ENCODE assay signal across 8 cellular contexts in the genomic region with DNA sequence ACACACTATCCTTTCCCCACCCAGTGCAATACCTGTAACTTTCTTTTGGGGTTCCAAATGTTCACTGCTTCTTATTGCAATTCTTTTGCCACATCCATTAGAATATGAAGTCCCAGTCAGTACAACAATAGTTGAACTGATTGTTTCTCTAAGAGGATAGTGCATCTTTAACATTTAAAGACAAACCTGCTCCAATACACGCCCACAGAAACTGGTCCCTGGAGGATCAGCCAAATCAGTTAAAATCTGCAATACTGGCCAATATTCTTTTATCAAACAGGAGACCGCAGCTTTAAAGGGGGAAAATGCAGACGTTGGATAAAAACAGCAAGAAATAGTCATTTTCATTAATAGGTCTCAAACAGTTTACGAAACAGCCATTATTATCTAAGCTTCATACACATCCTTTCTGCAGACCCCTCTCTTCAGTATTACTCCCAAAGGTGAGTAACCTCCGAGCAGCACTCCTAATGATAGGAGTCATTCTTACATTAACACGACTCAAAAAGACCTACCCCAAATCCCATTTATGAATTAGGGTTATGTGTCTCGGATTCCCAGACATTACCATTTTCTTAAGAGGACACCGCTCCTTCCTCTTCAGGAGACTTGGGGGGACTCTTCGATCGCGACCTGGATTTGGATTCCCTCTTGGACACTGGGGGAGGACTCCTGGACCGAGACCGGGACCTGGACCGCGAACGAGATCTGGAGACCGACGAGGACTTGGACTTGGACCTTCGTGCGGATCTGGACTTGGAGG. TPM values are rescaled to one million over a fixed set of nuclear protein-coding genes. Genes with fewer than 3 reads are reported as not detected.
DNase-seq lines count a peak whose midpoint lies in the region; ATAC-seq, FAIRE-seq and TF ChIP-seq lines count a peak whose summit lies in the region.

No MANE protein-coding gene starts in this region.

- H3K4me2 ChIP-seq in HepG2 (ENCODE audit: low read depth, low read length): peak overlapping the region; percentile 88

- intact Hi-C loops in HepG2 (cut with micrococcal nuclease; ENCODE audit: unreplicated experiment): no loop called here
- intact Hi-C loops in transverse colon (cut with DNase I; ENCODE audit: low total_unique reads): no loop called here

- FAIRE-seq in HepG2 (lab: Jason Lieb, UNC): no peak

- TF ChIP-seq CTCF in HepG2 (CRISPR knock-in tag; IDR thresholded peaks at IDR 0.05): no peak
- TF ChIP-seq CTCF in transverse colon (IDR thresholded peaks at IDR 0.05): no peak
- no peak for TF ChIP-seq CTCF in GM13977 (IDR thresholded peaks at IDR 0.05; ENCODE audit: extremely low read depth, insufficient read depth, missing control alignments)

- peaks cover 9% of the 10 kb centered on the region for H3K27me3 Mint-ChIP-seq in activated naive CD4-positive, alpha-beta T cell treated with anti-CD3 and anti-CD28 coated beads, Interleukin-2, amount 10 ng/mL, durations not matched to agents 7 days and 5 days

- ATAC-seq in HepG2 (no peak), HG03196 (IDR thresholded peaks at IDR 0.05; ENCODE audit: unreplicated experiment) (no peak), HG02973 (IDR thresholded peaks at IDR 0.05; ENCODE audit: unreplicated experiment) (no peak)

- H3K36me3 Mint-ChIP-seq in activated naive CD4-positive, alpha-beta T cell treated with anti-CD3 and anti-CD28 coated beads, Interleukin-2, amount 10 ng/mL, durations not matched to agents 7 days and 5 days: peaks cover 52% of the 10 kb centered on the region

- H3K36me3 ChIP-seq in adipocyte (ENCODE audit: control insufficient read depth, insufficient read depth, low read length, severe bottlenecking) (peaks cover 45% of the 10 kb centered on the region), HepG2 (replicated peaks in 1 of 2; ENCODE audit: control insufficient read depth in 1 of 2, insufficient read depth in 2 of 2, low read length in 2 of 2) (peaks cover 12 to 35% of the 10 kb centered on the region in 2 experiments), transverse colon (peaks cover 0 to 37% (median 9%) of the 10 kb centered on the region in 4 donors)

- no peaks in the 10 kb centered on the region for H3K27me3 ChIP-seq in adipocyte (replicated peaks; ENCODE audit: control insufficient read depth, insufficient read depth, low read length)
- peaks cover 0 to 3% of the 10 kb centered on the region in 2 experiments; a peak in 1 of 5 replicates for H3K27me3 ChIP-seq in HepG2 (ENCODE audit: control insufficient read depth in 1 of 2, insufficient read depth in 2 of 2, low read length in 2 of 2)
- H3K27me3 ChIP-seq in transverse colon: no peaks in the 10 kb centered on the region

- peak overlapping the region; percentile 95 for H3K27ac Mint-ChIP-seq in activated naive CD4-positive, alpha-beta T cell treated with anti-CD3 and anti-CD28 coated beads, Interleukin-2, amount 10 ng/mL, durations not matched to agents 7 days and 5 days

- H2AFZ ChIP-seq in HepG2 (ENCODE audit: low read length): no peak overlapping the region

- H3K9me3 Mint-ChIP-seq in activated naive CD4-positive, alpha-beta T cell treated with anti-CD3 and anti-CD28 coated beads, Interleukin-2, amount 10 ng/mL, durations not matched to agents 7 days and 5 days: no peaks in the 10 kb centered on the region

- H3K4me3 ChIP-seq in adipocyte (ENCODE audit: low read length): peak overlapping the region; percentile 99
- peak overlapping the region; percentile 93 to 100 (median 100) for H3K4me3 ChIP-seq in HepG2 (replicated peaks in 1 of 3; ENCODE audit: insufficient read depth in 1 of 3, low read depth in 2 of 3, low read length in 3 of 3)
- H3K4me3 ChIP-seq in transverse colon: peak overlapping the region; percentile 82 to 100 (median 93)

- H3K9ac ChIP-seq in adipocyte (ENCODE audit: low read length) (peak overlapping the region; percentile 99), HepG2 (ENCODE audit: insufficient read depth, low read depth, low read length) (peak overlapping the region; percentile 100)

- peaks cover 65% of the 10 kb centered on the region for H3K79me2 ChIP-seq in HepG2 (ENCODE audit: insufficient read depth, low read length)

- H3K9me3 ChIP-seq in adipocyte (ENCODE audit: control insufficient read depth, low read length): no peaks in the 10 kb centered on the region
- no peaks in the 10 kb centered on the region for H3K9me3 ChIP-seq in HepG2 (ENCODE audit: low read length)
- H3K9me3 ChIP-seq in transverse colon: no peaks in the 10 kb centered on the region

- TF ChIP-seq EP300 in HepG2 (IDR thresholded peaks at IDR 0.05; ENCODE audit: low read depth in 2 of 2, low read length in 2 of 2) (no peak), HepG2 (CRISPR knock-in tag; IDR thresholded peaks at IDR 0.05; ENCODE audit: borderline replicate concordance) (no peak), transverse colon (IDR thresholded peaks at IDR 0.05; ENCODE audit: low read depth) (no peak)

- peaks cover 35% of the 10 kb centered on the region for H4K20me1 ChIP-seq in HepG2 (ENCODE audit: insufficient read depth, low read length)

- CTCF ChIA-PET in activated naive CD4-positive, alpha-beta T cell treated with anti-CD3 and anti-CD28 coated beads, Interleukin-2, amount 10 ng/mL, durations not matched to agents 7 days and 5 days (lab: Charles Lee): interaction anchor here (1.1 to 2.6 kb wide), 2 partner anchors 8 to 212 kb away, joined by 3 to 7 read pairs; no protein-coding TSS in a partner anchor
- CTCF ChIA-PET in HepG2 (lab: Yijun Ruan, JAX; ENCODE audit: low intra/inter-chr PET ratio, low total read pairs): no interaction called here

- H3K27ac ChIP-seq in HepG2 (ENCODE audit: extremely low read length, insufficient read depth, low read length) (peak overlapping the region; percentile 96), transverse colon (peak overlapping the region; percentile 99 to 100 (median 100))

- in situ Hi-C loops in HepG2 (cut with HindIII; ENCODE audit: extremely low pct_ligation_motif_present, low pct_unique_long_range_greater_than_20kb): no loop called here
- in situ Hi-C loops in transverse colon (cut with MboI; ENCODE audit: low pct_ligation_motif_present in 1 of 4, low pct_unique_long_range_greater_than_20kb in 1 of 4, low sequenced_read_pairs in 3 of 4): no loop called here
- in situ Hi-C loops in GM13977 (cut with MboI; ENCODE audit: low pct_unique_long_range_greater_than_20kb, low sequenced_read_pairs, unreplicated experiment): no loop called here

- BruUV-seq in HepG2 (replicated peaks; lab: Mats Ljungman, UMichigan): no TSS peak

- no peak for DNase-seq in activated naive CD4-positive, alpha-beta T cell treated with anti-CD3 and anti-CD28 coated beads, Interleukin-2, amount 10 ng/mL, durations not matched to agents 7 days and 5 days
- DNase-seq in activated naive CD4-positive, alpha-beta T cell treated with Interleukin-2 at 50 U/mL for 16 hours: no peak
- DNase-seq in adipocyte (ENCODE audit: low read depth): peak; percentile 28
- no peak for DNase-seq in HepG2 (ENCODE audit: low spot score)
- no peak for DNase-seq in transverse colon
- no peak for DNase-seq in GM13977 (ENCODE audit: low spot score)

- TF ChIP-seq POLR2A in HepG2 (IDR thresholded peaks at IDR 0.05; ENCODE audit: insufficient read depth in 1 of 2, low read depth in 2 of 2, low read length in 2 of 2) (no peak), transverse colon (IDR thresholded peaks at IDR 0.05) (no peak)

- H3K4me3 Mint-ChIP-seq in activated naive CD4-positive, alpha-beta T cell treated with anti-CD3 and anti-CD28 coated beads, Interleukin-2, amount 10 ng/mL, durations not matched to agents 7 days and 5 days: peak overlapping the region; percentile 93

- POLR2A ChIA-PET in HepG2 (lab: Yijun Ruan, JAX): interaction anchor here (2.4 to 4.1 kb wide), 4 partner anchors 8 to 64 kb away, joined by 7 to 71 read pairs (median 14); a partner anchor contains a TSS

- H3K4me1 Mint-ChIP-seq in activated naive CD4-positive, alpha-beta T cell treated with anti-CD3 and anti-CD28 coated beads, Interleukin-2, amount 10 ng/mL, durations not matched to agents 7 days and 5 days: peaks cover 60% of the 10 kb centered on the region

- H3K4me1 ChIP-seq in adipocyte (ENCODE audit: control insufficient read depth, insufficient read depth, low read length) (peaks cover 52% of the 10 kb centered on the region), HepG2 (ENCODE audit: insufficient read depth, low read length) (peaks cover 51% of the 10 kb centered on the region), transverse colon (peaks cover 39 to 75% (median 47%) of the 10 kb centered on the region in 4 donors)

- no peak for TF ChIP-seq RAD21 in HepG2 (CRISPR knock-in tag; IDR thresholded peaks at IDR 0.05)

- under 1% methylated on average over 19 of the region's 20 CpGs for WGBS in HepG2 (ENCODE audit: low lambda C conversion rate)
- WGBS in transverse colon (ENCODE audit: low coverage in 1 of 2), 2 donors: 0 to 4% methylated on average over 5 to 20 of the region's 20 CpGs

RNA-seq across cellular contexts. Expression of a gene that starts 1.4 kb away (rescaled TPM):
- total RNA-seq in HepG2 (2016; rRNA removed; fragmentation: Illumina TruSeq; extraction: Trizol) (249 and 319 TPM in 2 replicates), transverse colon (1,000 to 10,000 TPM in 1 of 4 donors, 100 to 1,000 TPM in 3; 193 to 1,196 (median 348) TPM)
- total RNA-seq in HepG2 (2016; cell fraction: cytosol; rRNA removed; fragmentation: Illumina TruSeq; extraction: Trizol; ENCODE audit: low read depth): 103 and 114 TPM in 2 replicates
- total RNA-seq in HepG2 (2016; cell fraction: insoluble cytoplasmic fraction; rRNA removed; fragmentation: Illumina TruSeq; extraction: Trizol): 260 and 312 TPM in 2 replicates
- total RNA-seq in HepG2 (2016; cell fraction: membrane; rRNA removed; fragmentation: Illumina TruSeq; extraction: Trizol): 135 and 140 TPM in 2 replicates
- total RNA-seq in HepG2 (2016; cell fraction: nucleus; rRNA removed; fragmentation: Illumina TruSeq; extraction: Trizol): 349 and 418 TPM in 2 replicates
- 306 and 308 TPM in 2 replicates for polyA plus RNA-seq in HepG2 (2011; rRNA removed)
- 103 and 169 TPM in 2 replicates for polyA plus RNA-seq in HepG2 (2011; cell fraction: cytosol; rRNA removed)
- 1,720 and 2,373 TPM in 2 replicates for polyA plus RNA-seq in HepG2 (2011; cell fraction: nucleus; rRNA removed)
- 214 and 282 TPM in 2 replicates for polyA plus RNA-seq in HepG2 (2012)
- 77.5 and 85.0 TPM in 2 replicates for polyA plus RNA-seq in HepG2 (2016; cell fraction: cytosol; fragmentation: Illumina TruSeq; extraction: Trizol; ENCODE audit: low read depth)
- 376 and 395 TPM in 2 replicates for polyA plus RNA-seq in HepG2 (2016; cell fraction: insoluble cytoplasmic fraction; fragmentation: Illumina TruSeq; extraction: Trizol; ENCODE audit: low read depth)
- polyA plus RNA-seq in HepG2 (2016; cell fraction: membrane; fragmentation: Illumina TruSeq; extraction: Trizol; ENCODE audit: low read depth): 116 and 123 TPM in 2 replicates
- polyA plus RNA-seq in HepG2 (2016; cell fraction: nucleus; fragmentation: Illumina TruSeq; extraction: Trizol; ENCODE audit: insufficient read depth, low read depth): 776 and 819 TPM in 2 replicates
- polyA minus RNA-seq in HepG2 (2011; rRNA and poly(A)+ RNA removed; ENCODE audit: low replicate concordance): 243 and 377 TPM in 2 replicates
- polyA minus RNA-seq in HepG2 (2011; cell fraction: cytosol; rRNA and poly(A)+ RNA removed): 59.7 and 82.4 TPM in 2 replicates
- 526 and 551 TPM in 2 replicates for polyA minus RNA-seq in HepG2 (2011; cell fraction: nucleus; rRNA and poly(A)+ RNA removed)

RNA-seq across cellular contexts. Expression of a gene that starts 2.2 kb away (rescaled TPM):
- total RNA-seq in HepG2 (2016; rRNA removed; fragmentation: Illumina TruSeq; extraction: Trizol) (19.4 and 36.3 TPM in 2 replicates), transverse colon (10 to 100 TPM in 3 of 4 donors, 1 to 10 TPM in 1; 7.6 to 41.3 (median 25.7) TPM)
- total RNA-seq in HepG2 (2016; cell fraction: cytosol; rRNA removed; fragmentation: Illumina TruSeq; extraction: Trizol; ENCODE audit: low read depth): 19.7 and 21.0 TPM in 2 replicates
- 17.3 and 35.0 TPM in 2 replicates for total RNA-seq in HepG2 (2016; cell fraction: insoluble cytoplasmic fraction; rRNA removed; fragmentation: Illumina TruSeq; extraction: Trizol)
- 17.5 and 20.2 TPM in 2 replicates for total RNA-seq in HepG2 (2016; cell fraction: membrane; rRNA removed; fragmentation: Illumina TruSeq; extraction: Trizol)
- 39.1 and 44.6 TPM in 2 replicates for total RNA-seq in HepG2 (2016; cell fraction: nucleus; rRNA removed; fragmentation: Illumina TruSeq; extraction: Trizol)
- 25.2 and 26.1 TPM in 2 replicates for polyA plus RNA-seq in HepG2 (2011; rRNA removed)
- polyA plus RNA-seq in HepG2 (2011; cell fraction: cytosol; rRNA removed): 11.6 and 16.0 TPM in 2 replicates
- 59.2 and 64.8 TPM in 2 replicates for polyA plus RNA-seq in HepG2 (2011; cell fraction: nucleus; rRNA removed)
- 20.4 and 24.1 TPM in 2 replicates for polyA plus RNA-seq in HepG2 (2012)
- polyA plus RNA-seq in HepG2 (2016; cell fraction: cytosol; fragmentation: Illumina TruSeq; extraction: Trizol; ENCODE audit: low read depth): 5.8 and 6.2 TPM in 2 replicates
- polyA plus RNA-seq in HepG2 (2016; cell fraction: insoluble cytoplasmic fraction; fragmentation: Illumina TruSeq; extraction: Trizol; ENCODE audit: low read depth): 13.0 and 15.6 TPM in 2 replicates
- 9.2 and 11.8 TPM in 2 replicates for polyA plus RNA-seq in HepG2 (2016; cell fraction: membrane; fragmentation: Illumina TruSeq; extraction: Trizol; ENCODE audit: low read depth)
- 60.1 and 68.2 TPM in 2 replicates for polyA plus RNA-seq in HepG2 (2016; cell fraction: nucleus; fragmentation: Illumina TruSeq; extraction: Trizol; ENCODE audit: insufficient read depth, low read depth)
- polyA minus RNA-seq in HepG2 (2011; rRNA and poly(A)+ RNA removed; ENCODE audit: low replicate concordance): 33.4 and 39.8 TPM in 2 replicates
- polyA minus RNA-seq in HepG2 (2011; cell fraction: cytosol; rRNA and poly(A)+ RNA removed): 12.8 and 16.1 TPM in 2 replicates
- 36.3 and 51.1 TPM in 2 replicates for polyA minus RNA-seq in HepG2 (2011; cell fraction: nucleus; rRNA and poly(A)+ RNA removed)

RNA-seq across cellular contexts. Expression of a gene that starts 9.1 kb away (rescaled TPM):
- total RNA-seq in HepG2 (2016; rRNA removed; fragmentation: Illumina TruSeq; extraction: Trizol) (39.7 and 39.9 TPM in 2 replicates), transverse colon (10 to 100 TPM in 3 of 4 donors, not detected in 1; 11.2 to 34.1 (median 24.7) TPM)
- 13.8 and 15.1 TPM in 2 replicates for total RNA-seq in HepG2 (2016; cell fraction: cytosol; rRNA removed; fragmentation: Illumina TruSeq; extraction: Trizol; ENCODE audit: low read depth)
- 40.1 and 40.8 TPM in 2 replicates for total RNA-seq in HepG2 (2016; cell fraction: insoluble cytoplasmic fraction; rRNA removed; fragmentation: Illumina TruSeq; extraction: Trizol)
- total RNA-seq in HepG2 (2016; cell fraction: membrane; rRNA removed; fragmentation: Illumina TruSeq; extraction: Trizol): 23.4 and 26.9 TPM in 2 replicates
- 28.8 and 32.4 TPM in 2 replicates for total RNA-seq in HepG2 (2016; cell fraction: nucleus; rRNA removed; fragmentation: Illumina TruSeq; extraction: Trizol)
- 85.4 and 104 TPM in 2 replicates for polyA plus RNA-seq in HepG2 (2011; rRNA removed)
- 54.2 and 65.9 TPM in 2 replicates for polyA plus RNA-seq in HepG2 (2011; cell fraction: cytosol; rRNA removed)
- polyA plus RNA-seq in HepG2 (2011; cell fraction: nucleus; rRNA removed): 68.9 and 70.3 TPM in 2 replicates
- polyA plus RNA-seq in HepG2 (2012): 49.3 and 49.6 TPM in 2 replicates
- polyA plus RNA-seq in HepG2 (2016; cell fraction: cytosol; fragmentation: Illumina TruSeq; extraction: Trizol; ENCODE audit: low read depth): 16.6 and 18.6 TPM in 2 replicates
- polyA plus RNA-seq in HepG2 (2016; cell fraction: insoluble cytoplasmic fraction; fragmentation: Illumina TruSeq; extraction: Trizol; ENCODE audit: low read depth): 45.5 and 51.2 TPM in 2 replicates
- polyA plus RNA-seq in HepG2 (2016; cell fraction: membrane; fragmentation: Illumina TruSeq; extraction: Trizol; ENCODE audit: low read depth): 22.2 and 23.6 TPM in 2 replicates
- polyA plus RNA-seq in HepG2 (2016; cell fraction: nucleus; fragmentation: Illumina TruSeq; extraction: Trizol; ENCODE audit: insufficient read depth, low read depth): 60.8 and 67.8 TPM in 2 replicates
- polyA minus RNA-seq in HepG2 (2011; rRNA and poly(A)+ RNA removed; ENCODE audit: low replicate concordance): 23.4 and 37.2 TPM in 2 replicates
- polyA minus RNA-seq in HepG2 (2011; cell fraction: cytosol; rRNA and poly(A)+ RNA removed): 17.2 and 17.6 TPM in 2 replicates
- polyA minus RNA-seq in HepG2 (2011; cell fraction: nucleus; rRNA and poly(A)+ RNA removed): 17.6 and 22.6 TPM in 2 replicates

RNA-seq across cellular contexts. Expression of a gene that starts 9.4 kb away (rescaled TPM):
- 41.0 and 49.1 TPM in 2 replicates for total RNA-seq in HepG2 (2016; rRNA removed; fragmentation: Illumina TruSeq; extraction: Trizol)
- total RNA-seq in HepG2 (2016; cell fraction: cytosol; rRNA removed; fragmentation: Illumina TruSeq; extraction: Trizol; ENCODE audit: low read depth): 9.7 and 10.0 TPM in 2 replicates
- total RNA-seq in HepG2 (2016; cell fraction: insoluble cytoplasmic fraction; rRNA removed; fragmentation: Illumina TruSeq; extraction: Trizol): 41.7 and 48.0 TPM in 2 replicates
- total RNA-seq in HepG2 (2016; cell fraction: membrane; rRNA removed; fragmentation: Illumina TruSeq; extraction: Trizol): 15.3 and 17.9 TPM in 2 replicates
- 24.8 and 26.0 TPM in 2 replicates for total RNA-seq in HepG2 (2016; cell fraction: nucleus; rRNA removed; fragmentation: Illumina TruSeq; extraction: Trizol)
- 33.6 and 36.0 TPM in 2 replicates for polyA plus RNA-seq in HepG2 (2011; rRNA removed)
- polyA plus RNA-seq in HepG2 (2011; cell fraction: cytosol; rRNA removed): 25.2 and 31.5 TPM in 2 replicates
- 43.8 and 48.7 TPM in 2 replicates for polyA plus RNA-seq in HepG2 (2011; cell fraction: nucleus; rRNA removed)
- polyA plus RNA-seq in HepG2 (2012): 37.4 and 57.9 TPM in 2 replicates
- polyA plus RNA-seq in HepG2 (2016; cell fraction: cytosol; fragmentation: Illumina TruSeq; extraction: Trizol; ENCODE audit: low read depth): 7.4 and 7.7 TPM in 2 replicates
- polyA plus RNA-seq in HepG2 (2016; cell fraction: insoluble cytoplasmic fraction; fragmentation: Illumina TruSeq; extraction: Trizol; ENCODE audit: low read depth): 47.9 and 48.6 TPM in 2 replicates
- 11.8 and 11.9 TPM in 2 replicates for polyA plus RNA-seq in HepG2 (2016; cell fraction: membrane; fragmentation: Illumina TruSeq; extraction: Trizol; ENCODE audit: low read depth)
- 37.6 and 45.3 TPM in 2 replicates for polyA plus RNA-seq in HepG2 (2016; cell fraction: nucleus; fragmentation: Illumina TruSeq; extraction: Trizol; ENCODE audit: insufficient read depth, low read depth)
- polyA minus RNA-seq in HepG2 (2011; rRNA and poly(A)+ RNA removed; ENCODE audit: low replicate concordance): 14.9 and 21.3 TPM in 2 replicates
- polyA minus RNA-seq in HepG2 (2011; cell fraction: cytosol; rRNA and poly(A)+ RNA removed): 13.4 and 16.7 TPM in 2 replicates
- 10.3 and 15.4 TPM in 2 replicates for polyA minus RNA-seq in HepG2 (2011; cell fraction: nucleus; rRNA and poly(A)+ RNA removed)
- total RNA-seq in transverse colon: 10 to 100 TPM; 25.4 to 58.4 (median 26.9) TPM

RNA-seq across cellular contexts. Expression of a gene that starts 25.0 kb away (rescaled TPM):
- total RNA-seq in HepG2 (2016; rRNA removed; fragmentation: Illumina TruSeq; extraction: Trizol): 28.0 and 44.8 TPM in 2 replicates
- 22.8 and 24.5 TPM in 2 replicates for total RNA-seq in HepG2 (2016; cell fraction: cytosol; rRNA removed; fragmentation: Illumina TruSeq; extraction: Trizol; ENCODE audit: low read depth)
- 30.0 and 44.9 TPM in 2 replicates for total RNA-seq in HepG2 (2016; cell fraction: insoluble cytoplasmic fraction; rRNA removed; fragmentation: Illumina TruSeq; extraction: Trizol)
- total RNA-seq in HepG2 (2016; cell fraction: membrane; rRNA removed; fragmentation: Illumina TruSeq; extraction: Trizol): 51.0 and 58.7 TPM in 2 replicates
- total RNA-seq in HepG2 (2016; cell fraction: nucleus; rRNA removed; fragmentation: Illumina TruSeq; extraction: Trizol): 30.0 and 37.9 TPM in 2 replicates
- polyA plus RNA-seq in HepG2 (2011; rRNA removed): 112 and 139 TPM in 2 replicates
- polyA plus RNA-seq in HepG2 (2011; cell fraction: cytosol; rRNA removed): 75.0 and 131 TPM in 2 replicates
- polyA plus RNA-seq in HepG2 (2011; cell fraction: nucleus; rRNA removed): 36.3 and 45.0 TPM in 2 replicates
- polyA plus RNA-seq in HepG2 (2012): 131 and 138 TPM in 2 replicates
- 36.6 and 41.1 TPM in 2 replicates for polyA plus RNA-seq in HepG2 (2016; cell fraction: cytosol; fragmentation: Illumina TruSeq; extraction: Trizol; ENCODE audit: low read depth)
- polyA plus RNA-seq in HepG2 (2016; cell fraction: insoluble cytoplasmic fraction; fragmentation: Illumina TruSeq; extraction: Trizol; ENCODE audit: low read depth): 37.7 and 42.0 TPM in 2 replicates
- 56.2 and 59.4 TPM in 2 replicates for polyA plus RNA-seq in HepG2 (2016; cell fraction: membrane; fragmentation: Illumina TruSeq; extraction: Trizol; ENCODE audit: low read depth)
- polyA plus RNA-seq in HepG2 (2016; cell fraction: nucleus; fragmentation: Illumina TruSeq; extraction: Trizol; ENCODE audit: insufficient read depth, low read depth): 59.5 and 60.5 TPM in 2 replicates
- polyA minus RNA-seq in HepG2 (2011; rRNA and poly(A)+ RNA removed; ENCODE audit: low replicate concordance): 21.9 and 76.0 TPM in 2 replicates
- 38.4 and 70.8 TPM in 2 replicates for polyA minus RNA-seq in HepG2 (2011; cell fraction: cytosol; rRNA and poly(A)+ RNA removed)
- 18.8 and 29.5 TPM in 2 replicates for polyA minus RNA-seq in HepG2 (2011; cell fraction: nucleus; rRNA and poly(A)+ RNA removed)
- 100 to 1,000 TPM in 1 of 4 donors, 10 to 100 TPM in 3; 31.0 to 633 (median 52.5) TPM for total RNA-seq in transverse colon
